Comparison of ENCODE assay signal across 8 cellular contexts in the genomic region with DNA sequence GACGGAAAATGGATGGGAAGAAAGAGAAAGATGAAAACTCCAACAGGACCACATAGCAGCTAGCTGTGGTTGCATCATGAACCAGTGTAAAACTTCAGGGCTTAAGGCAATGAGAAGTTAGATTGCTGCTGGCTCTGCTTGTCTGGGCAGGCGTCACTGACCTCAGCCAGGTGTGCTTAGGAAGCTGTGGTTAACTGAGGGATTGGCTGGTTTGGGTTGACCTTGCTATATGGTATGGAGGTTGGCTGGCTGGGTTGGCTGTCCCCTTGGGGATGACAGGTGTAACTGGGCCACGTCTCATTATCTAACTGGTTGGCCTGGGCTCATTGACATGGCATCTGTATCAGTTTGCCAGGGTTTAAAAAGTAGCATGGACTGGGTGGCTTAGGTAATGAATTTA. TPM values are rescaled to one million over a fixed set of nuclear protein-coding genes. Genes with fewer than 3 reads are reported as not detected.
"Had no signal": no experiment of that assay in that cellular context is flagged by ENCODE, and none has a peak within 500 bp of the region (broad histone marks: within the 10 kb centered on the region; RNA-seq: fewer than 3 reads in every experiment).

No MANE protein-coding gene starts in this region.

- H3K4me2 ChIP-seq: GM23338 had no signal

- H3K27ac ChIP-seq: HL-60 had no signal

- H3K27ac Mint-ChIP-seq: GM23338, H9 had no signal

- ATAC-seq: GM23338, HepG2 had no signal

- H3K27me3 Mint-ChIP-seq: IgD-negative memory B cell had no signal

- H3K4me3 ChIP-seq: GM23338 had no signal

- H3K4me1 Mint-ChIP-seq: GM23338, H9, IgD-negative memory B cell had no signal

- H2AFZ ChIP-seq: GM23338 had no signal

- DNase-seq: H9, HCEC 1CT had no signal

- H3K4me3 Mint-ChIP-seq: GM23338, H9, IgD-negative memory B cell had no signal

RNA-seq across cellular contexts. Expression of gene NLRP4, which starts 40.9 kb away (rescaled TPM):
- total RNA-seq: GM23338, H1, H9, HepG2, HT1080 had no signal

RNA-seq across cellular contexts. Expression of gene NLRP11, which starts 45.4 kb away (rescaled TPM):
- total RNA-seq: GM23338, H1, H9 had no signal

RNA-seq across cellular contexts. Expression of gene NLRP13, which starts 54.9 kb away (rescaled TPM):
- total RNA-seq: GM23338, H1, H9, HepG2, HT1080 had no signal
